Comparison of ENCODE assay signal across 25 cellular contexts in genomic region chr10:52477305-52477704, GRCh38.
"Had no signal": no experiment of that assay in that cellular context is flagged by ENCODE, and none has a peak within 500 bp of the region (broad histone marks: within the 10 kb centered on the region; RNA-seq: fewer than 3 reads in every experiment).

No MANE protein-coding gene starts in this region.

- H2AFZ ChIP-seq: PC-9 had no signal

- H3K27ac Mint-ChIP-seq: activated CD4-positive, alpha-beta T cell treated with anti-CD3 and anti-CD28 coated beads, Interleukin-2, amount 10 ng/mL, durations not matched to agents 24 days and 14 days; activated CD8-positive, alpha-beta memory T cell treated with anti-CD3 and anti-CD28 coated beads, Interleukin-2, amount 10 ng/mL, durations not matched to agents 7 days and 5 days; activated naive CD4-positive, alpha-beta T cell treated with anti-CD3 and anti-CD28 coated beads, Interleukin-2, amount 50 U/mL, for 24 hours; activated T-cell treated with anti-CD3 and anti-CD28 coated beads, Interleukin-2, amount 50 U/mL, for 24 hours; activated T-helper 1 cell treated with anti-CD3 and anti-CD28 coated beads, Interleukin-12 subunit alpha, Interleukin-12 subunit beta, Interleukin-2, Interleukin-4 antibody, amounts not matched to agents 30 ng/mL and 10 ng/mL and 1 ng/mL, durations not matched to agents 14 hours and 24 hours and 36 hours; T-helper 17 cell; WTC11 had no signal

- DNase-seq: activated CD4-positive, alpha-beta T cell treated with anti-CD3 and anti-CD28 coated beads, Interleukin-2, amount 10 ng/mL, durations not matched to agents 24 days and 14 days; activated CD4-positive, alpha-beta T cell treated with anti-CD3 and anti-CD28 coated beads, Interleukin-2, amount 50 U/mL, for 48 hours; activated CD4-positive, CD25-positive, alpha-beta regulatory T cell treated with anti-CD3 and anti-CD28 coated beads, Interleukin-2, amount 50 U/mL, for 72 hours; activated CD8-positive, alpha-beta memory T cell treated with anti-CD3 and anti-CD28 coated beads, Interleukin-2, amount 10 ng/mL, durations not matched to agents 7 days and 5 days; activated effector memory CD4-positive, alpha-beta T cell treated with Interleukin-2 at 50 U/mL for 16 hours; activated naive CD4-positive, alpha-beta T cell; activated T-cell treated with anti-CD3 and anti-CD28 coated beads, Interleukin-2, amount 50 U/mL, for 24 hours; body of pancreas; central memory CD4-positive, alpha-beta T cell; cortex of kidney; MV-4-11; NCI-H1092 treated with DMSO at 0.1 percent for 48 hours; NCI-H1417 treated with DMSO at 0.1 percent for 48 hours; NCI-H1694 treated with DMSO at 0.1 percent for 48 hours; NCI-H2081; NCI-H510A treated with DMSO at 0.1 percent for 48 hours; NCI-H69; PC-9; SIG-M5; T-helper 17 cell; T-helper 9 cell had no signal

- H3K9me3 ChIP-seq: ascending aorta, body of pancreas had no signal

- H3K36me3 ChIP-seq: ascending aorta had no signal

- H3K4me3 ChIP-seq: ascending aorta, body of pancreas, PC-9 had no signal

- H3K4me3 Mint-ChIP-seq: activated CD4-positive, alpha-beta T cell treated with anti-CD3 and anti-CD28 coated beads, Interleukin-2, amount 10 ng/mL, durations not matched to agents 24 days and 14 days; activated CD8-positive, alpha-beta memory T cell treated with anti-CD3 and anti-CD28 coated beads, Interleukin-2, amount 10 ng/mL, durations not matched to agents 7 days and 5 days; activated naive CD4-positive, alpha-beta T cell treated with anti-CD3 and anti-CD28 coated beads, Interleukin-2, amount 50 U/mL, for 24 hours; activated T-cell treated with anti-CD3 and anti-CD28 coated beads, Interleukin-2, amount 50 U/mL, for 24 hours; activated T-helper 1 cell treated with anti-CD3 and anti-CD28 coated beads, Interleukin-12 subunit alpha, Interleukin-12 subunit beta, Interleukin-2, Interleukin-4 antibody, amounts not matched to agents 30 ng/mL and 10 ng/mL and 1 ng/mL, durations not matched to agents 14 hours and 24 hours and 36 hours; T-helper 17 cell; WTC11 had no signal

- H3K27me3 Mint-ChIP-seq: activated CD4-positive, alpha-beta T cell treated with anti-CD3 and anti-CD28 coated beads, Interleukin-2, amount 10 ng/mL, durations not matched to agents 24 days and 14 days; activated CD8-positive, alpha-beta memory T cell treated with anti-CD3 and anti-CD28 coated beads, Interleukin-2, amount 10 ng/mL, durations not matched to agents 7 days and 5 days; activated naive CD4-positive, alpha-beta T cell treated with anti-CD3 and anti-CD28 coated beads, Interleukin-2, amount 50 U/mL, for 24 hours; activated T-cell treated with anti-CD3 and anti-CD28 coated beads, Interleukin-2, amount 50 U/mL, for 24 hours; T-helper 17 cell had no signal

- H3K9me3 Mint-ChIP-seq: activated CD4-positive, alpha-beta T cell treated with anti-CD3 and anti-CD28 coated beads, Interleukin-2, amount 10 ng/mL, durations not matched to agents 24 days and 14 days; activated naive CD4-positive, alpha-beta T cell treated with anti-CD3 and anti-CD28 coated beads, Interleukin-2, amount 50 U/mL, for 24 hours; activated T-helper 1 cell treated with anti-CD3 and anti-CD28 coated beads, Interleukin-12 subunit alpha, Interleukin-12 subunit beta, Interleukin-2, Interleukin-4 antibody, amounts not matched to agents 30 ng/mL and 10 ng/mL and 1 ng/mL, durations not matched to agents 14 hours and 24 hours and 36 hours; WTC11 had no signal

- H3K4me2 ChIP-seq: PC-9 had no signal

- ATAC-seq: activated CD8-positive, alpha-beta memory T cell treated with anti-CD3 and anti-CD28 coated beads, Interleukin-2, amount 10 ng/mL, durations not matched to agents 7 days and 5 days; body of pancreas; T-helper 17 cell; WTC11 had no signal

- H3K4me1 ChIP-seq: ascending aorta, body of pancreas had no signal

- H3K36me3 Mint-ChIP-seq: activated CD8-positive, alpha-beta memory T cell treated with anti-CD3 and anti-CD28 coated beads, Interleukin-2, amount 10 ng/mL, durations not matched to agents 7 days and 5 days; activated naive CD4-positive, alpha-beta T cell treated with anti-CD3 and anti-CD28 coated beads, Interleukin-2, amount 50 U/mL, for 24 hours; WTC11 had no signal

- H3K27me3 ChIP-seq: ascending aorta, body of pancreas had no signal

- H3K27ac ChIP-seq: ascending aorta, body of pancreas, PC-9 had no signal

- H3K4me1 Mint-ChIP-seq: activated CD4-positive, alpha-beta T cell treated with anti-CD3 and anti-CD28 coated beads, Interleukin-2, amount 10 ng/mL, durations not matched to agents 24 days and 14 days; activated CD8-positive, alpha-beta memory T cell treated with anti-CD3 and anti-CD28 coated beads, Interleukin-2, amount 10 ng/mL, durations not matched to agents 7 days and 5 days; activated naive CD4-positive, alpha-beta T cell treated with anti-CD3 and anti-CD28 coated beads, Interleukin-2, amount 50 U/mL, for 24 hours; T-helper 17 cell; WTC11 had no signal
